10 cellular contexts compared by ENCODE assay signal in the genomic region with DNA sequence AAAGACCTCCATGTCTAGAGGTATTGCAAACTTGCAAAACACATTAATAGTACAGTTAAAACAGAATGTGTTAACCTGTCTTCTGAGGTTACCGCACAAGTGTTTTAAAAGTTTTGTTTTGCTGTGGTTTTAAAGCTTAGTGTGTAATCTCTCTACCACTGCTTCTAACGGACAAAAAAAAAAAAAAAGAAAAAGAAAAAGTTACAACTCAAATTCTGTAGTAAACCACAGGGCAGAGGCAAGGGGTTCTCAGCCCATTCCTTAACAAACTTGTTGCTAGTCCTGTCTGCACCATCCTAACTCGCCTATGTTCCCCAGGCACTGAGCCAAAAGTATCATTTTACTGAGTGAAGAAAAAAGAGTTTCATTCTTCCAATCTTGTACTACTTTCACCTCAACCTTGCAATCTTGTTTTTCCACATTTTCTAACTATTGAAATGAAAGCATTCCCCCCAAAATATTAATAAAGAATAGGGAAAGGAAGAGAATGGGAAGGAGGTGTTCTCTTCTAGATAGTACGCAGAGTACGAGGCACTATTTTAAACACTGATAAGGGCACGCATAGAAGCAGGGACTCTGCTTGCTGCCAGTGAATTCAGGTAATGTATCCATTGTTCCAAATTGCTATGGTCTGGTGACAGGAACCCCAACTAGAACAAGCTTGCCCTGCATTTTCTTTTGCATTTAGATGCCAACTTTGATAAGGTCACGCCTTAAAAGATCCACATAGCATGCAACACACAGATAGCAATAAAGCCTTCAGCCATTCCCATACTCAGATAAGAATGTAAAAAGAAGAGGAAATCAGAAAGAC. TPM values are rescaled to one million over a fixed set of nuclear protein-coding genes. Genes with fewer than 3 reads are reported as not detected.
A peak's percentile ranks its signal among the peaks of the same experiment; 100 is the strongest.
DNase-seq lines count a peak whose midpoint lies in the region; ATAC-seq, FAIRE-seq and TF ChIP-seq lines count a peak whose summit lies in the region.
"Had no signal": no experiment of that assay in that cellular context is flagged by ENCODE, and none has a peak within 500 bp of the region (broad histone marks: within the 10 kb centered on the region; RNA-seq: fewer than 3 reads in every experiment).

No MANE protein-coding gene starts in this region.

- no peaks in the 10 kb centered on the region for H3K27me3 Mint-ChIP-seq in CD4-positive, CD25-positive, alpha-beta regulatory T cell

- no peak for FAIRE-seq in RCC 7860 (lab: Jason Lieb, UNC)

- in situ Hi-C loops in astrocyte of the cerebellum (cut with HindIII; ENCODE audit: low sequenced_read_pairs) = no loop called here

- H3K36me3 Mint-ChIP-seq in CD4-positive, CD25-positive, alpha-beta regulatory T cell = peaks cover 17% of the 10 kb centered on the region

- ATAC-seq in CD4-positive, CD25-positive, alpha-beta regulatory T cell (ENCODE audit: low read depth in 2 of 2) = peak; percentile 63 to 71
- ATAC-seq in HG03432 (IDR thresholded peaks at IDR 0.05; ENCODE audit: unreplicated experiment) = peak; percentile 49

- no peak overlapping the region for H2BK120ac ChIP-seq in mesendoderm (ENCODE audit: low read depth, low read length)

- no peaks in the 10 kb centered on the region for H3K36me3 ChIP-seq in CD4-positive, CD25-positive, alpha-beta regulatory T cell (ENCODE audit: control insufficient read depth, insufficient read depth, low read length)
- H3K36me3 ChIP-seq in mesendoderm (ENCODE audit: control insufficient read depth, insufficient read depth, low read length) = no peaks in the 10 kb centered on the region

- H3K56ac ChIP-seq in mesendoderm (ENCODE audit: low read length) = no peak overlapping the region

- WGBS in mesendoderm (ENCODE audit: extremely low coverage, insufficient coverage, low lambda C conversion rate) = no CpG with 5 or more reads among the region's 7 CpGs

- H3K9me3 Mint-ChIP-seq in CD4-positive, CD25-positive, alpha-beta regulatory T cell = no peaks in the 10 kb centered on the region

- H3K23ac ChIP-seq in mesendoderm (ENCODE audit: low read length) = no peak overlapping the region

- peak overlapping the region; percentile 89 to 96 (median 96) for H3K27ac Mint-ChIP-seq in CD4-positive, CD25-positive, alpha-beta regulatory T cell

- no peaks in the 10 kb centered on the region for H3K79me2 ChIP-seq in mesendoderm (ENCODE audit: control insufficient read depth, insufficient read depth, low read length)

- no peak overlapping the region for H4K5ac ChIP-seq in mesendoderm (ENCODE audit: low read length)

- H2BK15ac ChIP-seq in mesendoderm (replicated peaks; ENCODE audit: low read depth) = no peak overlapping the region

- H3K4me1 Mint-ChIP-seq in CD4-positive, CD25-positive, alpha-beta regulatory T cell = peaks cover 59 to 84% (median 69%) of the 10 kb centered on the region in 4 donors

- no peak overlapping the region for H3K9ac ChIP-seq in mesendoderm (ENCODE audit: low read length)

- H3K79me1 ChIP-seq in mesendoderm (ENCODE audit: low read length) = no peaks in the 10 kb centered on the region

- no peak overlapping the region for H3K18ac ChIP-seq in mesendoderm (ENCODE audit: low read length)

- peak overlapping the region; percentile 90 for H3K4me3 ChIP-seq in CD4-positive, CD25-positive, alpha-beta regulatory T cell (ENCODE audit: low read depth, low read length)
- H3K4me3 ChIP-seq in astrocyte of the cerebellum (ENCODE audit: low read depth, low read length) (no peak overlapping the region), mesendoderm (ENCODE audit: low read length) (no peak overlapping the region)

- DNase-seq in CD4-positive, CD25-positive, alpha-beta regulatory T cell = peak in 2 of 3 donors; percentile 67 to 70
- DNase-seq in astrocyte of the cerebellum (ENCODE audit: low read depth) (peak; percentile 59), mesendoderm (peak; percentile 27), HPDE6-E6E7 (ENCODE audit: extremely low spot score) (no peak), SKM-1 (lab: John Stamatoyannopoulos, UW; ENCODE audit: unreplicated experiment) (no peak), RCC 7860 (ENCODE audit: low spot score) (no peak), GM03348 (ENCODE audit: low spot score) (no peak)
- DNase-seq: stimulated activated CD4-positive, alpha-beta T cell treated with anti-CD3 and anti-CD28 coated beads, Interleukin-2, amount 100 ng/mL, for 24 hours had no signal

- no peak overlapping the region for H3K4me2 ChIP-seq in mesendoderm (ENCODE audit: low read length)

- H3K9me3 ChIP-seq in CD4-positive, CD25-positive, alpha-beta regulatory T cell (ENCODE audit: control insufficient read depth in 2 of 2, low read length in 2 of 2) = no peaks in the 10 kb centered on the region

- H2BK5ac ChIP-seq in mesendoderm (ENCODE audit: low read length) = no peak overlapping the region

- TF ChIP-seq CTCF in astrocyte of the cerebellum (IDR thresholded peaks at IDR 0.05; ENCODE audit: low read depth, low read length, missing control alignments) = no peak

- peak overlapping the region; percentile 75 to 84 (median 78) for H3K4me3 Mint-ChIP-seq in CD4-positive, CD25-positive, alpha-beta regulatory T cell

- H3K4me1 ChIP-seq in CD4-positive, CD25-positive, alpha-beta regulatory T cell (ENCODE audit: control insufficient read depth, insufficient read depth, low read length, poor library complexity, severe bottlenecking) = peaks cover 89% of the 10 kb centered on the region
- H3K4me1 ChIP-seq in mesendoderm (ENCODE audit: control insufficient read depth, low read depth, low read length) = peaks cover 2% of the 10 kb centered on the region

- H3K27me3 ChIP-seq in CD4-positive, CD25-positive, alpha-beta regulatory T cell (ENCODE audit: control insufficient read depth, insufficient read depth, low read length) = no peaks in the 10 kb centered on the region
- H3K27me3 ChIP-seq in mesendoderm (ENCODE audit: insufficient read depth, low read length, poor library complexity) = no peaks in the 10 kb centered on the region

- H3K27ac ChIP-seq in CD4-positive, CD25-positive, alpha-beta regulatory T cell (ENCODE audit: insufficient read depth, low read length, poor library complexity, severe bottlenecking) = peak overlapping the region; percentile 95
- no peak overlapping the region for H3K27ac ChIP-seq in mesendoderm (ENCODE audit: low read depth, low read length)
- H3K27ac ChIP-seq: RWPE1 had no signal

- H2AK5ac ChIP-seq in mesendoderm (ENCODE audit: low read length) = no peak overlapping the region

- H4K8ac ChIP-seq in mesendoderm (ENCODE audit: low read depth, low read length) = no peak overlapping the region

- H3K4ac ChIP-seq in mesendoderm (ENCODE audit: low read depth, low read length) = no peak overlapping the region

RNA-seq across cellular contexts. Expression of a gene that starts 47.1 kb away (rescaled TPM):
- 225 TPM for total RNA-seq in CD4-positive, CD25-positive, alpha-beta regulatory T cell
- 10 to 100 TPM; 26.8 to 36.7 (median 33.7) TPM for polyA plus RNA-seq in CD4-positive, CD25-positive, alpha-beta regulatory T cell
- 1.1 TPM for polyA plus RNA-seq in mesendoderm (2013, experiment 1 of 2)
- 1.0 TPM for polyA plus RNA-seq in mesendoderm (2013, experiment 2 of 2)

Comparison
In these comparisons a context has a peak if more than half of its experiments do, and no peak if none do; other contexts are left out.
1. DNase-seq: peak in CD4-positive, CD25-positive, alpha-beta regulatory T cell (2 of 3), astrocyte of the cerebellum (single experiment) and mesendoderm (single experiment); none in HPDE6-E6E7 (single experiment), SKM-1 (single experiment), RCC 7860 (single experiment) and GM03348 (single experiment).